In genomic region chr16:68740628-68741346, GRCh38 we compare ENCODE assay signal across 16 cellular contexts. TPM values are rescaled to one million over a fixed set of nuclear protein-coding genes. Genes with fewer than 3 reads are reported as not detected.
A peak's percentile ranks its signal among the peaks of the same experiment; 100 is the strongest.
DNase-seq lines count a peak whose midpoint lies in the region; ATAC-seq and TF ChIP-seq lines count a peak whose summit lies in the region.
"Had no signal": no experiment of that assay in that cellular context is flagged by ENCODE, and none has a peak within 500 bp of the region (broad histone marks: within the 10 kb centered on the region; RNA-seq: fewer than 3 reads in every experiment).

No MANE protein-coding gene starts in this region.

- H3K14ac ChIP-seq in trophoblast cell (ENCODE audit: low read length), result no peak overlapping the region

- peak overlapping the region; percentile 65 for H3K4me3 Mint-ChIP-seq in Calu3 (ENCODE audit: low read depth, unreplicated experiment)
- H3K4me3 Mint-ChIP-seq: activated naive CD8-positive, alpha-beta T cell treated with anti-CD3 and anti-CD28 coated beads, Interleukin-2, amount 50 U/mL, for 24 hours had no signal

- H3K79me1 ChIP-seq in trophoblast cell (ENCODE audit: low read length), result peaks cover 24% of the 10 kb centered on the region

- CTCF ChIA-PET in Calu3 (lab: Charles Lee) (interaction anchor here (0.6 to 2.2 kb wide), 9 partner anchors 13 to 150 kb away, joined by 3 to 18 read pairs (median 5); no protein-coding TSS in a partner anchor), PC-3 (lab: Charles Lee) (no interaction called here)

- H3K4me1 Mint-ChIP-seq in Calu3 (ENCODE audit: low read depth, unreplicated experiment), result peaks cover 61% of the 10 kb centered on the region

- H3K9ac ChIP-seq in PC-3 (ENCODE audit: low read length) (no peak overlapping the region), trophoblast cell (ENCODE audit: low read length) (no peak overlapping the region)
- H3K9ac ChIP-seq: SK-N-SH had no signal

- H3K4me1 ChIP-seq in PC-3 (ENCODE audit: insufficient read depth, low read length) (peaks cover 57% of the 10 kb centered on the region), esophagus squamous epithelium (peaks cover 24 to 92% (median 31%) of the 10 kb centered on the region in 3 donors), trophoblast cell (ENCODE audit: control insufficient read depth in 1 of 2, insufficient read depth in 2 of 2, low read length in 2 of 2) (peaks cover 32 to 38% of the 10 kb centered on the region in 2 experiments), osteoblast (ENCODE audit: insufficient read depth, low read length) (peaks cover 2% of the 10 kb centered on the region)

- BruUV-seq in Calu3 (replicated peaks; lab: Mats Ljungman, UMichigan) (no TSS peak), PC-3 (replicated peaks; lab: Mats Ljungman, UMichigan) (no TSS peak)

- no peaks in the 10 kb centered on the region for H3K9me2 ChIP-seq in PC-3 (replicated peaks; ENCODE audit: low read length)
- H3K9me2 ChIP-seq: SK-N-SH had no signal

- TF ChIP-seq CTCF in Calu3 (IDR thresholded peaks at IDR 0.05; ENCODE audit: unreplicated experiment) (no peak), PC-3 (conservative IDR thresholded peaks at IDR 0.05; ENCODE audit: low read depth, low read length) (no peak), esophagus squamous epithelium (IDR thresholded peaks at IDR 0.05) (no peak), osteoblast (IDR thresholded peaks at IDR 0.05; ENCODE audit: extremely low read depth, low read depth, low read length) (no peak)

- no peak for TF ChIP-seq POLR2A in esophagus squamous epithelium (IDR thresholded peaks at IDR 0.05)

- H4K8ac ChIP-seq in trophoblast cell (ENCODE audit: low read depth, low read length), result no peak overlapping the region

- H4K20me1 ChIP-seq in PC-3 (ENCODE audit: low read length) (peaks cover 11% of the 10 kb centered on the region; the same call in 1 of the 2 replicates), osteoblast (ENCODE audit: insufficient read depth, low read length) (no peaks in the 10 kb centered on the region)

- H3K36me3 Mint-ChIP-seq in Calu3 (ENCODE audit: insufficient read depth, unreplicated experiment), result peaks cover 68% of the 10 kb centered on the region

- H3K27me3 Mint-ChIP-seq in Calu3 (ENCODE audit: unreplicated experiment), result no peaks in the 10 kb centered on the region

- H3K9me3 Mint-ChIP-seq in Calu3 (ENCODE audit: low read depth, unreplicated experiment), result no peaks in the 10 kb centered on the region
- H3K9me3 Mint-ChIP-seq: activated naive CD8-positive, alpha-beta T cell treated with anti-CD3 and anti-CD28 coated beads, Interleukin-2, amount 50 U/mL, for 24 hours had no signal

- H3K18ac ChIP-seq in trophoblast cell (ENCODE audit: low read length), result no peak overlapping the region

- H4K91ac ChIP-seq in trophoblast cell (ENCODE audit: low read depth, low read length), result no peak overlapping the region

- H2AFZ ChIP-seq in PC-3 (ENCODE audit: low read length) (no peak overlapping the region), trophoblast cell (ENCODE audit: insufficient read depth, low read length, poor library complexity) (no peak overlapping the region), osteoblast (ENCODE audit: low read length) (no peak overlapping the region)

- H2BK12ac ChIP-seq in trophoblast cell (ENCODE audit: low read length), result no peak overlapping the region

- intact Hi-C loops in Calu3 (cut with micrococcal nuclease; ENCODE audit: unreplicated experiment) (loop anchor here (2.0 kb wide), 2 partner anchors 16 to 60 kb away; no protein-coding TSS in a partner anchor), PC-3 (cut with micrococcal nuclease) (loop anchor here (1.0 kb wide), 1 partner anchor 36 kb away; no protein-coding TSS in a partner anchor), esophagus squamous epithelium (cut with DNase I) (no loop called here), posterior cingulate gyrus (cut with DNase I) (no loop called here)

- peak overlapping the region; percentile 26; the same call in 1 of the 2 replicates for H3K4me3 ChIP-seq in PC-3 (ENCODE audit: low read length)
- H3K4me3 ChIP-seq in esophagus squamous epithelium, result no peak overlapping the region
- H3K4me3 ChIP-seq in trophoblast cell (ENCODE audit: low read depth, low read length), result no peak overlapping the region
- no peak overlapping the region for H3K4me3 ChIP-seq in osteoblast (ENCODE audit: insufficient read depth, low read length)

- peak overlapping the region; percentile 19 for H2AK5ac ChIP-seq in trophoblast cell (ENCODE audit: low read length)

- peak overlapping the region; percentile 91 for H3K27ac Mint-ChIP-seq in Calu3 (ENCODE audit: unreplicated experiment)
- H3K27ac Mint-ChIP-seq: activated naive CD8-positive, alpha-beta T cell treated with anti-CD3 and anti-CD28 coated beads, Interleukin-2, amount 50 U/mL, for 24 hours had no signal

- H2BK5ac ChIP-seq in trophoblast cell (ENCODE audit: low read depth, low read length, poor library complexity), result peak overlapping the region; percentile 18

- H3K27ac ChIP-seq in PC-3 (ENCODE audit: low read length), result peak overlapping the region; percentile 98
- H3K27ac ChIP-seq in esophagus squamous epithelium, result peak overlapping the region; percentile 28 to 91 (median 77)
- H3K27ac ChIP-seq in trophoblast cell (ENCODE audit: low read depth, low read length), result no peak overlapping the region
- H3K27ac ChIP-seq in osteoblast (ENCODE audit: low read depth, low read length), result no peak overlapping the region

- peak overlapping the region; percentile 89 for H3K4me2 ChIP-seq in PC-3 (ENCODE audit: low read length)
- no peak overlapping the region for H3K4me2 ChIP-seq in trophoblast cell (ENCODE audit: low read length)
- H3K4me2 ChIP-seq in osteoblast (ENCODE audit: insufficient read depth, low read length), result no peak overlapping the region
- H3K4me2 ChIP-seq: SK-N-SH had no signal

- H3K27me3 ChIP-seq in PC-3 (ENCODE audit: low read length), result no peaks in the 10 kb centered on the region
- peaks cover 0 to 29% (median 5%) of the 10 kb centered on the region in 4 donors for H3K27me3 ChIP-seq in esophagus squamous epithelium
- H3K27me3 ChIP-seq in trophoblast cell (ENCODE audit: insufficient read depth, low read length), result no peaks in the 10 kb centered on the region
- peaks cover 38% of the 10 kb centered on the region for H3K27me3 ChIP-seq in osteoblast (ENCODE audit: insufficient read depth, low read length)

- no peaks in the 10 kb centered on the region for H3K9me3 ChIP-seq in PC-3 (ENCODE audit: low read length)
- no peaks in the 10 kb centered on the region for H3K9me3 ChIP-seq in esophagus squamous epithelium
- peaks cover 1% of the 10 kb centered on the region for H3K9me3 ChIP-seq in trophoblast cell (ENCODE audit: insufficient read depth, low read depth, low read length)
- no peaks in the 10 kb centered on the region for H3K9me3 ChIP-seq in osteoblast (ENCODE audit: low read depth, low read length)
- H3K9me3 ChIP-seq: SK-N-SH had no signal

- H3F3A ChIP-seq in PC-3 (ENCODE audit: low read length, unreplicated experiment), result peaks cover 8% of the 10 kb centered on the region

- H2BK120ac ChIP-seq in trophoblast cell (ENCODE audit: insufficient read depth, low read length, poor library complexity), result no peak overlapping the region

- peaks cover 68% of the 10 kb centered on the region for H3K79me2 ChIP-seq in PC-3 (ENCODE audit: low read length)
- H3K79me2 ChIP-seq in trophoblast cell (ENCODE audit: control insufficient read depth, insufficient read depth, low read length, poor library complexity), result peaks cover 21% of the 10 kb centered on the region
- no peaks in the 10 kb centered on the region for H3K79me2 ChIP-seq in osteoblast (ENCODE audit: insufficient read depth, low read length)

- POLR2A ChIA-PET in PC-3 (lab: Charles Lee; ENCODE audit: unreplicated experiment), result interaction anchor here (0.5 kb wide), 1 partner anchor 376 kb away, joined by 3 read pairs; no protein-coding TSS in a partner anchor

- 63 to 74% methylated on average over 7 to 9 of the region's 9 CpGs for WGBS in esophagus squamous epithelium, 2 donors
- WGBS in trophoblast cell (ENCODE audit: extremely low coverage, insufficient coverage, insufficient read length), result no CpG with 5 or more reads among the region's 9 CpGs

- no peak overlapping the region for H3K23ac ChIP-seq in trophoblast cell (ENCODE audit: low read length)

- ATAC-seq in PC-3, result no peak
- ATAC-seq in GM19351 (IDR thresholded peaks at IDR 0.05; ENCODE audit: unreplicated experiment), result no peak
- no peak for ATAC-seq in GM19324 (IDR thresholded peaks at IDR 0.05; ENCODE audit: low FRiP score, unreplicated experiment)
- ATAC-seq: activated naive CD8-positive, alpha-beta T cell treated with anti-CD3 and anti-CD28 coated beads, Interleukin-2, amount 50 U/mL, for 24 hours had no signal

- peaks cover 4% of the 10 kb centered on the region; the same call in 1 of the 2 replicates for H3K36me3 ChIP-seq in PC-3 (ENCODE audit: low read depth, low read length)
- H3K36me3 ChIP-seq in esophagus squamous epithelium, result peaks cover 0 to 11% (median 0%) of the 10 kb centered on the region in 3 donors
- peaks cover 0 to 7% of the 10 kb centered on the region in 2 experiments for H3K36me3 ChIP-seq in trophoblast cell (ENCODE audit: control insufficient read depth in 1 of 2, insufficient read depth in 2 of 2, low read length in 2 of 2)
- no peaks in the 10 kb centered on the region for H3K36me3 ChIP-seq in osteoblast (ENCODE audit: insufficient read depth, low read length)

- H3K4ac ChIP-seq in trophoblast cell (ENCODE audit: low read depth, low read length), result peak overlapping the region; percentile 73

- no peak overlapping the region for H4K12ac ChIP-seq in trophoblast cell (ENCODE audit: low read depth, low read length)

- DNase-seq in Calu3 (no peak), PC-3 (no peak), esophagus squamous epithelium (lab: John Stamatoyannopoulos, UW) (no peak), trophoblast cell (no peak), osteoblast (ENCODE audit: insufficient read length, low spot score, missing footprints) (no peak), posterior cingulate gyrus (no peak)
- DNase-seq: activated naive CD8-positive, alpha-beta T cell treated with anti-CD3 and anti-CD28 coated beads, Interleukin-2, amount 50 U/mL, for 24 hours; AML-193; GOT3; NCI-H187 treated with DMSO at 0.1 percent for 48 hours; NCI-H774; SK-N-SH; stimulated activated CD4-positive, alpha-beta T cell treated with anti-CD3 and anti-CD28 coated beads, Interleukin-1b, Interleukin-23, amount 100 ng/mL, for 48 hours; stimulated activated CD8-positive, alpha-beta memory T cell treated with anti-CD3 and anti-CD28 coated beads, Interleukin-4, amount 100 ng/mL, for 48 hours had no signal

RNA-seq across cellular contexts. Expression of gene CDH1, which starts 3.7 kb away (rescaled TPM):
- total RNA-seq in Calu3 (2022) (328 and 421 TPM in 2 replicates), PC-3 (2014; rRNA removed) (100 and 124 TPM in 2 replicates), esophagus squamous epithelium (100 to 1,000 TPM in 3 of 4 donors, 10 to 100 TPM in 1; 72.7 to 302 (median 160) TPM), osteoblast (0.59 and 1.1 TPM in 2 replicates)
- 212 and 221 TPM in 2 replicates for polyA plus RNA-seq in trophoblast cell (2013)
- polyA plus RNA-seq: SK-N-SH had no signal

Comparison
In these comparisons a context has a peak if more than half of its experiments do, and no peak if none do; other contexts are left out.
1. H3K27ac ChIP-seq: peak in PC-3 (single experiment) and esophagus squamous epithelium (4 of 4); none in trophoblast cell (single experiment) and osteoblast (single experiment).
2. RNA of gene CDH1, which starts 3.7 kb away (total RNA-seq): 328 to 421 TPM in Calu3, 72.7 to 302 TPM in esophagus squamous epithelium and 100 to 124 TPM in PC-3; 0.59 to 1.1 TPM in osteoblast; every median in the first group is over 10 times any median in the second.
3. intact Hi-C loops: an anchor here in Calu3 (2.0 kb wide) and PC-3 (1.0 kb wide); none called in esophagus squamous epithelium and posterior cingulate gyrus.